Comparison of ENCODE assay signal across 9 cellular contexts in the genomic region with DNA sequence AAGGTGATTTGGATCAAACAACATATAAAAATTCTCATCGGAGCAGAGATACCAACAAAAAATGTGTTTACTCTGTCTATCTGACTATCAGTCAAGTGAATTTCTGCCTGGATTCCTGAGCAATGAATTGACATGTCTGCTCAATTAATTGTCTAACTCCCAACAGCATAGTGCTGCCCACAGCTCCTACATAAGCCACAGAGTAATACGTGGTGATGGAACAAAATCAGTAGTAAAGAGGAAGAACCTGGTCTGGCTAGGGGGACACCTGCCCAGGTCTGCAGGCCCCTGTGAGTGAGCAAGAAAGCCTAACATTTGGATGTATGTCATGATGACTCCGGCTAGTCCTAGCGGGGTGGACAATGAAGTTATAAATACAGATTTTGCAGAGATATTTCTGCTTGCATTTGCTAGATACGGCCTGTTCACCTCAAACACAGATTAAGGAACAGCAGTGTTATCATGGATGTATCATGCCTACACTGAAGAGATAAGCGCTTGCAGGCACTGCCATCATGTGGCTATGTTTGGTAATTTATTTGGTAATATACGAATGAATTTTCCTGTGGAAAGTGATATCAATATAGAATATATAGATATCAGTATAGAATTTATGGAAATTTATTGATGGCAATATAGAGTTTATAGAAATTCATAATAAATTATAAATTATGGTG.
DNase-seq lines count a peak whose midpoint lies in the region; ATAC-seq and TF ChIP-seq lines count a peak whose summit lies in the region.
"Had no signal": no experiment of that assay in that cellular context is flagged by ENCODE, and none has a peak within 500 bp of the region (broad histone marks: within the 10 kb centered on the region; RNA-seq: fewer than 3 reads in every experiment).

No MANE protein-coding gene starts in this region.

- H3K27ac ChIP-seq in right cardiac atrium (ENCODE audit: low read length) (no peak overlapping the region), spleen (no peak overlapping the region)
- H3K27ac ChIP-seq: BLaER1 had no signal

- no peaks in the 10 kb centered on the region for H3K36me3 Mint-ChIP-seq in activated naive CD8-positive, alpha-beta T cell treated with anti-CD3 and anti-CD28 coated beads, Interleukin-2, amount 10 ng/mL, durations not matched to agents 7 days and 5 days

- no peaks in the 10 kb centered on the region for H3K36me3 ChIP-seq in spleen
- H3K36me3 ChIP-seq: BLaER1 had no signal

- H3K9me3 Mint-ChIP-seq in activated naive CD8-positive, alpha-beta T cell treated with anti-CD3 and anti-CD28 coated beads, Interleukin-2, amount 10 ng/mL, durations not matched to agents 7 days and 5 days, result no peaks in the 10 kb centered on the region

- peak; percentile 17 to 72 (median 61) for TF ChIP-seq CTCF in spleen (IDR thresholded peaks at IDR 0.05 in 8 of 11, conservative IDR thresholded peaks at IDR 0.05 in 3 of 11)

- intact Hi-C loops in right cardiac atrium (cut with DNase I), result loop anchor here in 3 of 4 donors (5.0 to 10.0 kb wide), 3 partner anchors 190 to 458 kb away; no protein-coding TSS in a partner anchor
- intact Hi-C loops in spleen (cut with DNase I; ENCODE audit: low total_unique reads), result loop anchor here (5.0 to 10.0 kb wide), 2 partner anchors 458 to 480 kb away; no protein-coding TSS in a partner anchor

- no peaks in the 10 kb centered on the region for H3K4me1 ChIP-seq in right cardiac atrium (ENCODE audit: control insufficient read depth, insufficient read depth, low read length)
- peaks cover 0 to 5% (median 0%) of the 10 kb centered on the region in 6 donors for H3K4me1 ChIP-seq in spleen

- no peak overlapping the region for H3K4me3 Mint-ChIP-seq in activated naive CD8-positive, alpha-beta T cell treated with anti-CD3 and anti-CD28 coated beads, Interleukin-2, amount 10 ng/mL, durations not matched to agents 7 days and 5 days

- WGBS in right cardiac atrium, result 33% methylated on average over 7 of the region's 7 CpGs
- 32 to 48% (median 40%) methylated on average over 7 of the region's 7 CpGs for WGBS in spleen, 5 donors

- peaks cover 3% of the 10 kb centered on the region for H3K27me3 ChIP-seq in right cardiac atrium (ENCODE audit: control insufficient read depth, insufficient read depth)
- no peaks in the 10 kb centered on the region for H3K27me3 ChIP-seq in spleen (replicated peaks in 1 of 7)
- H3K27me3 ChIP-seq: BLaER1 had no signal

- peak; percentile 11 for DNase-seq in NK-92 treated with Interleukin-12 subunit alpha and Interleukin-12 subunit beta, amount 100 ng/mL, for 24 hours (lab: John Stamatoyannopoulos, UW)
- no peak for DNase-seq in NK-92 (lab: John Stamatoyannopoulos, UW; ENCODE audit: unreplicated experiment)
- peak; percentile 70 for DNase-seq in NAMALWA (ENCODE audit: low spot score)
- peak; percentile 60 for DNase-seq in SK-N-DZ (ENCODE audit: low spot score)
- peak; percentile 47 for DNase-seq in activated naive CD8-positive, alpha-beta T cell treated with anti-CD3 and anti-CD28 coated beads, Interleukin-2, amount 10 ng/mL, durations not matched to agents 7 days and 5 days
- DNase-seq in right cardiac atrium, result peak in 2 of 3 donors; percentile 23 to 64
- no peak for DNase-seq in spleen

- H3K4me1 Mint-ChIP-seq in activated naive CD8-positive, alpha-beta T cell treated with anti-CD3 and anti-CD28 coated beads, Interleukin-2, amount 10 ng/mL, durations not matched to agents 7 days and 5 days, result peaks cover 17% of the 10 kb centered on the region

- no peaks in the 10 kb centered on the region for H3K9me3 ChIP-seq in right cardiac atrium (ENCODE audit: control insufficient read depth, low read length)
- H3K9me3 ChIP-seq in spleen, result no peaks in the 10 kb centered on the region
- H3K9me3 ChIP-seq: BLaER1 had no signal

- peaks cover 24% of the 10 kb centered on the region for H3K27me3 Mint-ChIP-seq in activated naive CD8-positive, alpha-beta T cell treated with anti-CD3 and anti-CD28 coated beads, Interleukin-2, amount 10 ng/mL, durations not matched to agents 7 days and 5 days

- no peak overlapping the region for H3K27ac Mint-ChIP-seq in activated naive CD8-positive, alpha-beta T cell treated with anti-CD3 and anti-CD28 coated beads, Interleukin-2, amount 10 ng/mL, durations not matched to agents 7 days and 5 days

- no peak for TF ChIP-seq POLR2A in spleen (IDR thresholded peaks at IDR 0.05)

- H3K4me3 ChIP-seq in right cardiac atrium (ENCODE audit: low read length) (no peak overlapping the region), spleen (no peak overlapping the region)
- H3K4me3 ChIP-seq: BLaER1 had no signal

- POLR2A ChIA-PET in activated naive CD8-positive, alpha-beta T cell treated with anti-CD3 and anti-CD28 coated beads, Interleukin-2, amount 10 ng/mL, durations not matched to agents 7 days and 5 days (lab: Charles Lee), result no interaction called here

- peak; percentile 80 for ATAC-seq in activated naive CD8-positive, alpha-beta T cell treated with anti-CD3 and anti-CD28 coated beads, Interleukin-2, amount 10 ng/mL, durations not matched to agents 7 days and 5 days (ENCODE audit: low read depth)
- ATAC-seq in right cardiac atrium, result peak in 1 of 2 donors; percentile 38
- no peak for ATAC-seq in HG03196 (IDR thresholded peaks at IDR 0.05; ENCODE audit: unreplicated experiment)

Comparison
In these comparisons a context has a peak if more than half of its experiments do, and no peak if none do; other contexts are left out.
1. DNase-seq: peak in NK-92 treated with Interleukin-12 subunit alpha and Interleukin-12 subunit beta, amount 100 ng/mL, for 24 hours (single experiment), NAMALWA (single experiment), SK-N-DZ (single experiment), activated naive CD8-positive, alpha-beta T cell treated with anti-CD3 and anti-CD28 coated beads, Interleukin-2, amount 10 ng/mL, durations not matched to agents 7 days and 5 days (single experiment) and right cardiac atrium (2 of 3); none in NK-92 (single experiment) and spleen (single experiment).